ENCODE assay signal across 8 cellular contexts in genomic region chr14:67241416-67242362, GRCh38. TPM values are rescaled to one million over a fixed set of nuclear protein-coding genes. Genes with fewer than 3 reads are reported as not detected.
DNase-seq lines count a peak whose midpoint lies in the region; ATAC-seq lines count a peak whose summit lies in the region.

TSS of gene PALS1 (plus strand) at chr14:67241435. CDS start at chr14:67279171, 37,736 bp downstream.

- peak; percentile 47 for DNase-seq in DMS114 treated with DMSO at 0.1 percent for 48 hours (lab: John Stamatoyannopoulos, UW; ENCODE audit: unreplicated experiment)
- DNase-seq in RPMI7951 (ENCODE audit: low read depth), result peak; percentile 70
- peak in 29 of 61 donors; percentile 14 to 74 (median 52) for DNase-seq in caudate nucleus (lab: John Stamatoyannopoulos, UW)
- peak; percentile 65 for DNase-seq in inferior parietal cortex (ENCODE audit: extremely low spot score)
- DNase-seq in GM19238 (ENCODE audit: insufficient read length, low spot score), result no peak

- no peaks in the 10 kb centered on the region for H3K27me3 ChIP-seq in skeletal muscle satellite cell (ENCODE audit: control insufficient read depth, insufficient read depth, low read length)

- H3K36me3 ChIP-seq in skeletal muscle satellite cell (ENCODE audit: insufficient read depth, low read length), result no peaks in the 10 kb centered on the region

- H3K4me1 ChIP-seq in skeletal muscle satellite cell (ENCODE audit: control insufficient read depth, insufficient read depth, low read length), result peaks cover 8% of the 10 kb centered on the region

- H3K27ac ChIP-seq in caudate nucleus (ENCODE audit: low read depth, low read length), result peak within 1 kb of the TSS; percentile 94

- peak within 1 kb of the TSS; percentile 82 for H3K4me2 ChIP-seq in skeletal muscle satellite cell (ENCODE audit: low read length)

- H3K4me3 ChIP-seq in skeletal muscle satellite cell (ENCODE audit: low read length), result peak within 1 kb of the TSS; percentile 92

- H3K9ac ChIP-seq in skeletal muscle satellite cell (ENCODE audit: low read depth, low read length), result peak within 1 kb of the TSS; percentile 95

- no peaks in the 10 kb centered on the region for H3K9me3 ChIP-seq in skeletal muscle satellite cell (replicated peaks; ENCODE audit: low read length)

- peak; percentile 43 for ATAC-seq in GM19372 (IDR thresholded peaks at IDR 0.05; ENCODE audit: low read depth, unreplicated experiment)
- ATAC-seq in HG03439 (IDR thresholded peaks at IDR 0.05; ENCODE audit: unreplicated experiment), result peak; percentile 45

RNA-seq across cellular contexts. Expression of gene PALS1, which starts in this region (rescaled TPM):
- total RNA-seq in RPMI7951 (2014; rRNA removed; shearing (Covaris generic)), result 19.5 and 23.6 TPM in 2 replicates
- total RNA-seq in skeletal muscle satellite cell (2012; rRNA removed), result 16.2 and 18.6 TPM in 2 replicates
